ENCODE assay signal across 1 cellular context in genomic region chr7:7219216-7219615, GRCh38.
TF ChIP-seq lines count a peak whose summit lies in the region.

No MANE protein-coding gene starts in this region.

TF ChIP-seq in HepG2, 621 proteins besides CTCF, POLR2A, EP300 and RAD21 (continued from another document):
- TF ChIP-seq, protein P1, sequence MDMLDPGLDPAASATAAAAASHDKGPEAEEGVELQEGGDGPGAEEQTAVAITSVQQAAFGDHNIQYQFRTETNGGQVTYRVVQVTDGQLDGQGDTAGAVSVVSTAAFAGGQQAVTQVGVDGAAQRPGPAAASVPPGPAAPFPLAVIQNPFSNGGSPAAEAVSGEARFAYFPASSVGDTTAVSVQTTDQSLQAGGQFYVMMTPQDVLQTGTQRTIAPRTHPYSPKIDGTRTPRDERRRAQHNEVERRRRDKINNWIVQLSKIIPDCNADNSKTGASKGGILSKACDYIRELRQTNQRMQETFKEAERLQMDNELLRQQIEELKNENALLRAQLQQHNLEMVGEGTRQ (IDR thresholded peaks at IDR 0.05; ENCODE audit: low read depth, low read length) = no peak
- TF ChIP-seq, protein P1 (CRISPR knock-in tag; IDR thresholded peaks at IDR 0.05; ENCODE audit: borderline replicate concordance) = no peak
- no peak for TF ChIP-seq ZNF512B (CRISPR knock-in tag; IDR thresholded peaks at IDR 0.05; ENCODE audit: borderline replicate concordance)
